Comparison of ENCODE assay signal across 1 cellular context in the genomic region with DNA sequence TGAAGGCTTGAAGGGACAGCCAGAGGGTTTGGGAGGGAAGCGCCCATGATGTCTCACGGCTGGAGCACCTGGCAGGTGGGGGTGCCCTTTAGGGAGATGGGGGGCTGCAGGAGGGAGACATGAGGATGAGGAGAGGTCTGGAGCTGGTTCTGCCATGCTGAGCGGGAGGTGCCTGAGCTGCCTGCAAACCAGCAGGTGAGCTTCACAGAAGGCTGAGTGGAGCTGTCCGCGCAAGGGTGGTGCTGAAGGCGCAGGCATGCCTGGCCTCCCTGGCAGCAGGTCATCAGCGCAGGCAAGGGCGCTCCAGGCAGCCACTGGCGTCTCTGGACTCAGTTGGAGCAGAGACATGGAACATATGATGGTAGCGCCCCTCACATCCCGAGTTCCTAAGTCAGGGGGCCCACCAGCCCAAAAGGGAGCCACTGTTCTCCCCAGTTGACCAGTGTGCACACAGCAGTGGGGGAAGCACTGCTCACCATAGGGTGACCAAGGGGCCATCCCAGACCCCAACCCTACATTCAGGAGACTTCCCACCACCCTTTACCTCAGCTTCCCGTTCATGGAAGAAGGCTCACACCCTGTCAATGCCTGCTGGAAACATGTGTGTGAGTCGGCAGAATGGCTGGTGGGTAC.
TF ChIP-seq lines count a peak whose summit lies in the region.

No MANE protein-coding gene starts in this region.

TF ChIP-seq in HepG2, 621 proteins besides CTCF, POLR2A, EP300 and RAD21 (continued from another document and continues in another):
- TF ChIP-seq, protein P1, sequence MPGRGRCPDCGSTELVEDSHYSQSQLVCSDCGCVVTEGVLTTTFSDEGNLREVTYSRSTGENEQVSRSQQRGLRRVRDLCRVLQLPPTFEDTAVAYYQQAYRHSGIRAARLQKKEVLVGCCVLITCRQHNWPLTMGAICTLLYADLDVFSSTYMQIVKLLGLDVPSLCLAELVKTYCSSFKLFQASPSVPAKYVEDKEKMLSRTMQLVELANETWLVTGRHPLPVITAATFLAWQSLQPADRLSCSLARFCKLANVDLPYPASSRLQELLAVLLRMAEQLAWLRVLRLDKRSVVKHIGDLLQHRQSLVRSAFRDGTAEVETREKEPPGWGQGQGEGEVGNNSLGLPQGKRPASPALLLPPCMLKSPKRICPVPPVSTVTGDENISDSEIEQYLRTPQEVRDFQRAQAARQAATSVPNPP (CRISPR knock-in tag; IDR thresholded peaks at IDR 0.05) = no peak
- TF ChIP-seq GTF2F1 (IDR thresholded peaks at IDR 0.05; ENCODE audit: low read length) = no peak
- TF ChIP-seq REPIN1 (CRISPR knock-in tag; IDR thresholded peaks at IDR 0.05; ENCODE audit: borderline replicate concordance, low read depth) = 0 out of 2 replicates have a peak, but pooled peaks have one; percentile 80
- TF ChIP-seq, protein P2, sequence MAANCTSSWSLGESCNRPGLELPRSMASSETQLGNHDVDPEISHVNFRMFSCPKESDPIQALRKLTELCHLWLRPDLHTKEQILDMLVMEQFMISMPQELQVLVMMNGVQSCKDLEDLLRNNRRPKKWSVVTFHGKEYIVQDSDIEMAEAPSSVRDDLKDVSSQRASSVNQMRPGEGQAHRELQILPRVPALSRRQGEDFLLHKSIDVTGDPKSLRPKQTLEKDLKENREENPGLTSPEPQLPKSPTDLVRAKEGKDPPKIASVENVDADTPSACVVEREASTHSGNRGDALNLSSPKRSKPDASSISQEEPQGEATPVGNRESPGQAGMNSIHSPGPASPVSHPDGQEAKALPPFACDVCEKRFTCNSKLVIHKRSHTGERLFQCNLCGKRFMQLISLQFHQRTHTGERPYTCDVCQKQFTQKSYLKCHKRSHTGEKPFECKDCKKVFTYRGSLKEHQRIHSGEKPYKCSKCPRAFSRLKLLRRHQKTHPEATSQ (CRISPR knock-in tag; IDR thresholded peaks at IDR 0.05; ENCODE audit: borderline replicate concordance) = no peak
- no peak for TF ChIP-seq ZNF713 (CRISPR knock-in tag; IDR thresholded peaks at IDR 0.05)
- TF ChIP-seq ZIK1 (CRISPR knock-in tag; IDR thresholded peaks at IDR 0.05; ENCODE audit: borderline replicate concordance, low read depth) = peak; percentile 98
- peak; percentile 92 for TF ChIP-seq ZNF543 (CRISPR knock-in tag; IDR thresholded peaks at IDR 0.05)
- peak; percentile 64; the same call in 1 of the 2 replicates for TF ChIP-seq ZNF552 (CRISPR knock-in tag; IDR thresholded peaks at IDR 0.05; ENCODE audit: borderline replicate concordance)
- TF ChIP-seq, protein P3, sequence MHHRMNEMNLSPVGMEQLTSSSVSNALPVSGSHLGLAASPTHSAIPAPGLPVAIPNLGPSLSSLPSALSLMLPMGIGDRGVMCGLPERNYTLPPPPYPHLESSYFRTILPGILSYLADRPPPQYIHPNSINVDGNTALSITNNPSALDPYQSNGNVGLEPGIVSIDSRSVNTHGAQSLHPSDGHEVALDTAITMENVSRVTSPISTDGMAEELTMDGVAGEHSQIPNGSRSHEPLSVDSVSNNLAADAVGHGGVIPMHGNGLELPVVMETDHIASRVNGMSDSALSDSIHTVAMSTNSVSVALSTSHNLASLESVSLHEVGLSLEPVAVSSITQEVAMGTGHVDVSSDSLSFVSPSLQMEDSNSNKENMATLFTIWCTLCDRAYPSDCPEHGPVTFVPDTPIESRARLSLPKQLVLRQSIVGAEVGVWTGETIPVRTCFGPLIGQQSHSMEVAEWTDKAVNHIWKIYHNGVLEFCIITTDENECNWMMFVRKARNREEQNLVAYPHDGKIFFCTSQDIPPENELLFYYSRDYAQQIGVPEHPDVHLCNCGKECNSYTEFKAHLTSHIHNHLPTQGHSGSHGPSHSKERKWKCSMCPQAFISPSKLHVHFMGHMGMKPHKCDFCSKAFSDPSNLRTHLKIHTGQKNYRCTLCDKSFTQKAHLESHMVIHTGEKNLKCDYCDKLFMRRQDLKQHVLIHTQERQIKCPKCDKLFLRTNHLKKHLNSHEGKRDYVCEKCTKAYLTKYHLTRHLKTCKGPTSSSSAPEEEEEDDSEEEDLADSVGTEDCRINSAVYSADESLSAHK (CRISPR knock-in tag; IDR thresholded peaks at IDR 0.05; ENCODE audit: borderline replicate concordance) = peak; percentile 88; the same call in 1 of the 2 replicates
- TF ChIP-seq ZNF432 (CRISPR knock-in tag; IDR thresholded peaks at IDR 0.05; ENCODE audit: borderline replicate concordance) = no peak
- no peak; the same call in 1 of the 2 replicates for TF ChIP-seq ZNF766 (CRISPR knock-in tag; IDR thresholded peaks at IDR 0.05; ENCODE audit: borderline replicate concordance)
- peak; percentile 82; the same call in 1 of the 2 replicates for TF ChIP-seq MIXL1 (CRISPR knock-in tag; IDR thresholded peaks at IDR 0.05)
- peak; percentile 92; the same call in 1 of the 2 replicates for TF ChIP-seq ZNF124 (CRISPR knock-in tag; IDR thresholded peaks at IDR 0.05)
- TF ChIP-seq HOXA5 (CRISPR knock-in tag; IDR thresholded peaks at IDR 0.05) = peak; percentile 97
- TF ChIP-seq, protein P4, sequence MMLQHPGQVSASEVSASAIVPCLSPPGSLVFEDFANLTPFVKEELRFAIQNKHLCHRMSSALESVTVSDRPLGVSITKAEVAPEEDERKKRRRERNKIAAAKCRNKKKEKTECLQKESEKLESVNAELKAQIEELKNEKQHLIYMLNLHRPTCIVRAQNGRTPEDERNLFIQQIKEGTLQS (CRISPR knock-in tag; IDR thresholded peaks at IDR 0.05) = peak; percentile 79
- TF ChIP-seq HOXA3 (CRISPR knock-in tag; IDR thresholded peaks at IDR 0.05) = peak; percentile 81
- TF ChIP-seq ZFP36L1 (CRISPR knock-in tag; IDR thresholded peaks at IDR 0.05) = peak; percentile 75
- TF ChIP-seq, protein P5, sequence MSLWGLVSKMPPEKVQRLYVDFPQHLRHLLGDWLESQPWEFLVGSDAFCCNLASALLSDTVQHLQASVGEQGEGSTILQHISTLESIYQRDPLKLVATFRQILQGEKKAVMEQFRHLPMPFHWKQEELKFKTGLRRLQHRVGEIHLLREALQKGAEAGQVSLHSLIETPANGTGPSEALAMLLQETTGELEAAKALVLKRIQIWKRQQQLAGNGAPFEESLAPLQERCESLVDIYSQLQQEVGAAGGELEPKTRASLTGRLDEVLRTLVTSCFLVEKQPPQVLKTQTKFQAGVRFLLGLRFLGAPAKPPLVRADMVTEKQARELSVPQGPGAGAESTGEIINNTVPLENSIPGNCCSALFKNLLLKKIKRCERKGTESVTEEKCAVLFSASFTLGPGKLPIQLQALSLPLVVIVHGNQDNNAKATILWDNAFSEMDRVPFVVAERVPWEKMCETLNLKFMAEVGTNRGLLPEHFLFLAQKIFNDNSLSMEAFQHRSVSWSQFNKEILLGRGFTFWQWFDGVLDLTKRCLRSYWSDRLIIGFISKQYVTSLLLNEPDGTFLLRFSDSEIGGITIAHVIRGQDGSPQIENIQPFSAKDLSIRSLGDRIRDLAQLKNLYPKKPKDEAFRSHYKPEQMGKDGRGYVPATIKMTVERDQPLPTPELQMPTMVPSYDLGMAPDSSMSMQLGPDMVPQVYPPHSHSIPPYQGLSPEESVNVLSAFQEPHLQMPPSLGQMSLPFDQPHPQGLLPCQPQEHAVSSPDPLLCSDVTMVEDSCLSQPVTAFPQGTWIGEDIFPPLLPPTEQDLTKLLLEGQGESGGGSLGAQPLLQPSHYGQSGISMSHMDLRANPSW (CRISPR knock-in tag; IDR thresholded peaks at IDR 0.05; ENCODE audit: borderline replicate concordance) = no peak
- TF ChIP-seq DPF2 (CRISPR knock-in tag; IDR thresholded peaks at IDR 0.05; ENCODE audit: borderline replicate concordance, low read depth) = no peak
- no peak for TF ChIP-seq HHEX (CRISPR knock-in tag; IDR thresholded peaks at IDR 0.05)
- 0 out of 2 replicates have a peak, but pooled peaks have one; percentile 74 for TF ChIP-seq ZNF674 (CRISPR knock-in tag; IDR thresholded peaks at IDR 0.05; ENCODE audit: low read depth)
- peak; percentile 91 for TF ChIP-seq ZNF441 (CRISPR knock-in tag; IDR thresholded peaks at IDR 0.05; ENCODE audit: borderline replicate concordance)
- peak; percentile 81 for TF ChIP-seq RARA (CRISPR knock-in tag; IDR thresholded peaks at IDR 0.05)
- TF ChIP-seq ZNF790 (CRISPR knock-in tag; IDR thresholded peaks at IDR 0.05; ENCODE audit: borderline replicate concordance) = peak; percentile 90; the same call in 1 of the 2 replicates
- TF ChIP-seq ATF7 (IDR thresholded peaks at IDR 0.05) = no peak
- 0 out of 2 replicates have a peak, but pooled peaks have one; percentile 58 for TF ChIP-seq ATF7 (CRISPR knock-in tag; IDR thresholded peaks at IDR 0.05)
- TF ChIP-seq MAFG (CRISPR knock-in tag; IDR thresholded peaks at IDR 0.05) = no peak
- no peak for TF ChIP-seq NCOA5 (CRISPR knock-in tag; IDR thresholded peaks at IDR 0.05)
- TF ChIP-seq HNF4A (CRISPR knock-in tag; IDR thresholded peaks at IDR 0.05) = no peak
- peak; percentile 79 for TF ChIP-seq ZBTB38 (CRISPR knock-in tag; IDR thresholded peaks at IDR 0.05)
- no peak for TF ChIP-seq SOX6 (IDR thresholded peaks at IDR 0.05)
- peak; percentile 40; the same call in 1 of the 2 replicates for TF ChIP-seq SOX6 (CRISPR knock-in tag; IDR thresholded peaks at IDR 0.05)
- TF ChIP-seq, protein P6, sequence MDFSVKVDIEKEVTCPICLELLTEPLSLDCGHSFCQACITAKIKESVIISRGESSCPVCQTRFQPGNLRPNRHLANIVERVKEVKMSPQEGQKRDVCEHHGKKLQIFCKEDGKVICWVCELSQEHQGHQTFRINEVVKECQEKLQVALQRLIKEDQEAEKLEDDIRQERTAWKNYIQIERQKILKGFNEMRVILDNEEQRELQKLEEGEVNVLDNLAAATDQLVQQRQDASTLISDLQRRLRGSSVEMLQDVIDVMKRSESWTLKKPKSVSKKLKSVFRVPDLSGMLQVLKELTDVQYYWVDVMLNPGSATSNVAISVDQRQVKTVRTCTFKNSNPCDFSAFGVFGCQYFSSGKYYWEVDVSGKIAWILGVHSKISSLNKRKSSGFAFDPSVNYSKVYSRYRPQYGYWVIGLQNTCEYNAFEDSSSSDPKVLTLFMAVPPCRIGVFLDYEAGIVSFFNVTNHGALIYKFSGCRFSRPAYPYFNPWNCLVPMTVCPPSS (IDR thresholded peaks at IDR 0.05) = no peak
- TF ChIP-seq BRD4 (CRISPR knock-in tag; IDR thresholded peaks at IDR 0.05) = no peak
- TF ChIP-seq, protein P7, sequence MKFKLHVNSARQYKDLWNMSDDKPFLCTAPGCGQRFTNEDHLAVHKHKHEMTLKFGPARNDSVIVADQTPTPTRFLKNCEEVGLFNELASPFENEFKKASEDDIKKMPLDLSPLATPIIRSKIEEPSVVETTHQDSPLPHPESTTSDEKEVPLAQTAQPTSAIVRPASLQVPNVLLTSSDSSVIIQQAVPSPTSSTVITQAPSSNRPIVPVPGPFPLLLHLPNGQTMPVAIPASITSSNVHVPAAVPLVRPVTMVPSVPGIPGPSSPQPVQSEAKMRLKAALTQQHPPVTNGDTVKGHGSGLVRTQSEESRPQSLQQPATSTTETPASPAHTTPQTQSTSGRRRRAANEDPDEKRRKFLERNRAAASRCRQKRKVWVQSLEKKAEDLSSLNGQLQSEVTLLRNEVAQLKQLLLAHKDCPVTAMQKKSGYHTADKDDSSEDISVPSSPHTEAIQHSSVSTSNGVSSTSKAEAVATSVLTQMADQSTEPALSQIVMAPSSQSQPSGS (CRISPR knock-in tag; IDR thresholded peaks at IDR 0.05) = peak; percentile 76; the same call in 1 of the 2 replicates
- TF ChIP-seq, protein P8, sequence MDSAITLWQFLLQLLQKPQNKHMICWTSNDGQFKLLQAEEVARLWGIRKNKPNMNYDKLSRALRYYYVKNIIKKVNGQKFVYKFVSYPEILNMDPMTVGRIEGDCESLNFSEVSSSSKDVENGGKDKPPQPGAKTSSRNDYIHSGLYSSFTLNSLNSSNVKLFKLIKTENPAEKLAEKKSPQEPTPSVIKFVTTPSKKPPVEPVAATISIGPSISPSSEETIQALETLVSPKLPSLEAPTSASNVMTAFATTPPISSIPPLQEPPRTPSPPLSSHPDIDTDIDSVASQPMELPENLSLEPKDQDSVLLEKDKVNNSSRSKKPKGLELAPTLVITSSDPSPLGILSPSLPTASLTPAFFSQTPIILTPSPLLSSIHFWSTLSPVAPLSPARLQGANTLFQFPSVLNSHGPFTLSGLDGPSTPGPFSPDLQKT (CRISPR knock-in tag; IDR thresholded peaks at IDR 0.05; ENCODE audit: borderline replicate concordance) = no peak
- TF ChIP-seq, protein P9, sequence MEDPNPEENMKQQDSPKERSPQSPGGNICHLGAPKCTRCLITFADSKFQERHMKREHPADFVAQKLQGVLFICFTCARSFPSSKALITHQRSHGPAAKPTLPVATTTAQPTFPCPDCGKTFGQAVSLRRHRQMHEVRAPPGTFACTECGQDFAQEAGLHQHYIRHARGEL (CRISPR knock-in tag; IDR thresholded peaks at IDR 0.05) = no peak
- TF ChIP-seq ZNF101 (CRISPR knock-in tag; IDR thresholded peaks at IDR 0.05; ENCODE audit: borderline replicate concordance, low read depth) = peak; percentile 78; the same call in 1 of the 2 replicates
- TF ChIP-seq TAF15 (IDR thresholded peaks at IDR 0.05; ENCODE audit: low read depth, low read length, poor library complexity, severe bottlenecking) = no peak
- TF ChIP-seq, protein P10, sequence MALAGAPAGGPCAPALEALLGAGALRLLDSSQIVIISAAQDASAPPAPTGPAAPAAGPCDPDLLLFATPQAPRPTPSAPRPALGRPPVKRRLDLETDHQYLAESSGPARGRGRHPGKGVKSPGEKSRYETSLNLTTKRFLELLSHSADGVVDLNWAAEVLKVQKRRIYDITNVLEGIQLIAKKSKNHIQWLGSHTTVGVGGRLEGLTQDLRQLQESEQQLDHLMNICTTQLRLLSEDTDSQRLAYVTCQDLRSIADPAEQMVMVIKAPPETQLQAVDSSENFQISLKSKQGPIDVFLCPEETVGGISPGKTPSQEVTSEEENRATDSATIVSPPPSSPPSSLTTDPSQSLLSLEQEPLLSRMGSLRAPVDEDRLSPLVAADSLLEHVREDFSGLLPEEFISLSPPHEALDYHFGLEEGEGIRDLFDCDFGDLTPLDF (CRISPR knock-in tag; IDR thresholded peaks at IDR 0.05) = 0 out of 2 replicates have a peak, but pooled peaks have one; percentile 25
- TF ChIP-seq XRCC5 (optimal IDR thresholded peaks at IDR 0.05; ENCODE audit: low read length) = peak; percentile 85
- TF ChIP-seq, protein P11, sequence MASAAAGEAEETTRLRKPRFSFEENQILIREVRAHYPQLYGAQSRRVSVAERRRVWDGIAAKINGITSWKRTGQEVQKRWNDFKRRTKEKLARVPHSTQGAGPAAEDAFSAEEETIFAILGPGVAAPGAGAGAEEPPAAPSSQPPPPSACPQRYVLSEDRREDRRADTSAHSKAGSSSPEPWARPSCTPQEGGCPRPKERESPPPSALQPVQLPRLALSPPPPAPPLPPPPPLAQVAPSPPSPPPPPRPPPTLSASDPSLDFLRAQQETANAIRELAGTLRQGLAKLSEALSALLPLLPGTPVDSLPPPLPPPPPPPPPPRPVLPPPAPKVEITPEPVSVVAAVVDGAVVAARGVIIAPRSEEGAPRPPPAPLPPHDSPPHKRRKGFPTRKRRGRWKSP (CRISPR knock-in tag; IDR thresholded peaks at IDR 0.05) = peak; percentile 73; the same call in 1 of the 2 replicates
- no peak for TF ChIP-seq SRSF4 (IDR thresholded peaks at IDR 0.05; ENCODE audit: low read depth, low read length, poor library complexity, severe bottlenecking)
- TF ChIP-seq SCMH1 (CRISPR knock-in tag; IDR thresholded peaks at IDR 0.05; ENCODE audit: borderline replicate concordance) = no peak
- no peak for TF ChIP-seq ZNF33A (CRISPR knock-in tag; IDR thresholded peaks at IDR 0.05; ENCODE audit: borderline replicate concordance)
- 0 out of 2 replicates have a peak, but pooled peaks have one; percentile 56 for TF ChIP-seq NR1H2 (CRISPR knock-in tag; IDR thresholded peaks at IDR 0.05; ENCODE audit: borderline replicate concordance, low read depth)
- peak; percentile 96 for TF ChIP-seq ZNF232 (CRISPR knock-in tag; IDR thresholded peaks at IDR 0.05; ENCODE audit: borderline replicate concordance)
